Comparison of ENCODE assay signal across 27 cellular contexts in genomic region chr20:13708234-13708633, GRCh38.
"Had no signal": no experiment of that assay in that cellular context is flagged by ENCODE, and none has a peak within 500 bp of the region (broad histone marks: within the 10 kb centered on the region; RNA-seq: fewer than 3 reads in every experiment).

No MANE protein-coding gene starts in this region.

- H3K9me3 ChIP-seq: colonic mucosa, esophagus squamous epithelium, lower lobe of right lung, mucosa of descending colon had no signal

- H3K4me3 ChIP-seq: colonic mucosa, esophagus squamous epithelium, gastroesophageal sphincter, heart left ventricle, hepatocyte, left lung, lower lobe of right lung, mucosa of descending colon had no signal

- H3K4me1 Mint-ChIP-seq: endodermal cell, immature natural killer cell, mesothelial cell of epicardium had no signal

- H3K27ac Mint-ChIP-seq: dendritic cell treated with granulocyte-macrophage colony-stimulating factor and Interleukin-4, amounts not matched to agents 40 ng/mL and 50 ng/mL, for 4 days; effector memory CD8-positive, alpha-beta T cell; endodermal cell; immature natural killer cell; mesothelial cell of epicardium; naive B cell had no signal

- H3K27me3 Mint-ChIP-seq: dendritic cell treated with granulocyte-macrophage colony-stimulating factor and Interleukin-4, amounts not matched to agents 40 ng/mL and 50 ng/mL, for 4 days; naive B cell had no signal

- H2AFZ ChIP-seq: hepatocyte had no signal

- H3K4me3 Mint-ChIP-seq: dendritic cell treated with granulocyte-macrophage colony-stimulating factor and Interleukin-4, amounts not matched to agents 40 ng/mL and 50 ng/mL, for 4 days; effector memory CD8-positive, alpha-beta T cell; endodermal cell; immature natural killer cell; mesothelial cell of epicardium; naive B cell had no signal

- FAIRE-seq: endometrium, frontal cortex had no signal

- H3K36me3 ChIP-seq: colonic mucosa, lower lobe of right lung had no signal

- H3K4me2 ChIP-seq: hepatocyte had no signal

- ATAC-seq: effector memory CD8-positive, alpha-beta T cell; esophagus mucosa; foreskin keratinocyte; gastroesophageal sphincter; heart left ventricle; left cardiac atrium; left lung; left ventricle myocardium superior; lower lobe of right lung; mucosa of descending colon had no signal

- H3K79me2 ChIP-seq: hepatocyte had no signal

- H3K27me3 ChIP-seq: colonic mucosa, esophagus squamous epithelium, gastroesophageal sphincter, heart left ventricle, hepatocyte, left lung had no signal

- H3K4me1 ChIP-seq: colonic mucosa, esophagus squamous epithelium, foreskin keratinocyte, gastroesophageal sphincter, heart left ventricle, left lung, lower lobe of right lung had no signal

- H3K27ac ChIP-seq: colonic mucosa, epithelial cell of prostate, esophagus squamous epithelium, foreskin keratinocyte, gastroesophageal sphincter, heart left ventricle, hepatocyte, left lung, lower lobe of right lung had no signal

- DNase-seq: colonic mucosa; cortex of kidney; effector CD8-positive, alpha-beta T cell; effector memory CD8-positive, alpha-beta T cell; endodermal cell; erythroblast; esophagus squamous epithelium; foreskin keratinocyte; heart left ventricle; hypothalamus; immature natural killer cell; islet precursor cell; left cardiac atrium; left lung; left ventricle myocardium superior; lower lobe of right lung; mesenchymal stem cell; mucosa of descending colon; naive B cell had no signal

- H3K9me3 Mint-ChIP-seq: dendritic cell treated with granulocyte-macrophage colony-stimulating factor and Interleukin-4, amounts not matched to agents 40 ng/mL and 50 ng/mL, for 4 days had no signal
